ENCODE assay signal across 8 cellular contexts in genomic region chr1:235093013-235093618, GRCh38. TPM values are rescaled to one million over a fixed set of nuclear protein-coding genes. Genes with fewer than 3 reads are reported as not detected.
A peak's percentile ranks its signal among the peaks of the same experiment; 100 is the strongest.
DNase-seq lines count a peak whose midpoint lies in the region; ATAC-seq and TF ChIP-seq lines count a peak whose summit lies in the region.

No MANE protein-coding gene starts in this region.

- no peak overlapping the region for H3K9ac ChIP-seq in smooth muscle cell (ENCODE audit: low read depth)

- DNase-seq in D341Med (ENCODE audit: low spot score), result peak; percentile 74
- peak; percentile 46 for DNase-seq in HuH-7.5 (ENCODE audit: low spot score)
- peak in 1 of 2 donors; percentile 69 for DNase-seq in ascending aorta (ENCODE audit: low spot score in 2 of 2)
- DNase-seq in iPS-NIHi7 (ENCODE audit: extremely low spot score), result peak; percentile 73
- DNase-seq in smooth muscle cell (lab: John Stamatoyannopoulos, UW; ENCODE audit: unreplicated experiment), result no peak
- no peak for DNase-seq in activated T-cell treated with anti-CD3 and anti-CD28 coated beads, Interleukin-2, amount 50 U/mL, for 1 hour

- no peaks in the 10 kb centered on the region for H3F3A ChIP-seq in smooth muscle cell (ENCODE audit: low read depth)

- 46% methylated on average over 23 of the region's 23 CpGs for WGBS in smooth muscle cell (ENCODE audit: low lambda C conversion rate)

- no peaks in the 10 kb centered on the region for H3K79me2 ChIP-seq in smooth muscle cell (ENCODE audit: low read depth)

- peak overlapping the region; percentile 33 to 62 for H3K4me3 ChIP-seq in ascending aorta
- peak overlapping the region; percentile 36 for H3K4me3 ChIP-seq in smooth muscle cell

- TF ChIP-seq CTCF in ascending aorta (IDR thresholded peaks at IDR 0.05) (no peak), smooth muscle cell (IDR thresholded peaks at IDR 0.05; ENCODE audit: borderline replicate concordance, insufficient read depth, poor library complexity, severe bottlenecking) (peak; percentile 24)

- H3K36me3 ChIP-seq in ascending aorta (no peaks in the 10 kb centered on the region), smooth muscle cell (ENCODE audit: low read depth) (no peaks in the 10 kb centered on the region)

- H2AFZ ChIP-seq in smooth muscle cell (ENCODE audit: low read depth), result no peak overlapping the region

- no peak overlapping the region for H3K27ac ChIP-seq in ascending aorta
- no peak overlapping the region for H3K27ac ChIP-seq in smooth muscle cell (ENCODE audit: low read depth)

- intact Hi-C loops in ascending aorta (cut with DNase I), result no loop called here

- peak overlapping the region; percentile 83 for H3K4me2 ChIP-seq in smooth muscle cell

- H3K9me3 ChIP-seq in ascending aorta, result no peaks in the 10 kb centered on the region
- H3K9me3 ChIP-seq in smooth muscle cell (replicated peaks; ENCODE audit: low read depth), result no peaks in the 10 kb centered on the region

- ATAC-seq in HG02678 (IDR thresholded peaks at IDR 0.05; ENCODE audit: unreplicated experiment), result no peak
- no peak for ATAC-seq in HG02642 (IDR thresholded peaks at IDR 0.05; ENCODE audit: poor library complexity, unreplicated experiment)

- H4K20me1 ChIP-seq in smooth muscle cell (ENCODE audit: low read depth), result no peaks in the 10 kb centered on the region

- H3K4me1 ChIP-seq in ascending aorta, result peaks cover 5 to 12% of the 10 kb centered on the region in 2 donors
- peaks cover 7% of the 10 kb centered on the region for H3K4me1 ChIP-seq in smooth muscle cell (ENCODE audit: low read depth)

- no peaks in the 10 kb centered on the region for H3K27me3 ChIP-seq in ascending aorta
- H3K27me3 ChIP-seq in smooth muscle cell (ENCODE audit: low read depth), result no peaks in the 10 kb centered on the region

RNA-seq across cellular contexts. Expression of gene TOMM20, which starts 35.5 kb away (rescaled TPM):
- total RNA-seq in ascending aorta (25.3 TPM), smooth muscle cell (82.1 and 88.7 TPM in 2 replicates)
- polyA plus RNA-seq in smooth muscle cell, result 46.1 and 71.3 TPM in 2 replicates

Comparison
In these comparisons a context has a peak if more than half of its experiments do, and no peak if none do; other contexts are left out.
1. DNase-seq: peak in D341Med (single experiment), HuH-7.5 (single experiment) and iPS-NIHi7 (single experiment); none in smooth muscle cell (single experiment) and activated T-cell treated with anti-CD3 and anti-CD28 coated beads, Interleukin-2, amount 50 U/mL, for 1 hour (single experiment).